Comparison of ENCODE assay signal across 25 cellular contexts in genomic region chr5:50881407-50881806, GRCh38.
DNase-seq lines count a peak whose midpoint lies in the region; ATAC-seq, FAIRE-seq and TF ChIP-seq lines count a peak whose summit lies in the region.
"Had no signal": no experiment of that assay in that cellular context is flagged by ENCODE, and none has a peak within 500 bp of the region (broad histone marks: within the 10 kb centered on the region; RNA-seq: fewer than 3 reads in every experiment).

No MANE protein-coding gene starts in this region.

- no peak; the same call in 1 of the 2 replicates for TF ChIP-seq RAD21 in SK-N-SH (IDR thresholded peaks at IDR 0.05; ENCODE audit: low read length)

- no peaks in the 10 kb centered on the region for H3K9me3 ChIP-seq in SK-N-SH
- H3K9me3 ChIP-seq: A549; BLaER1 treated with 17β-estradiol and CSF1 and Interleukin-3, amounts not matched to agents 10 nM and 100 nM; Caco-2 had no signal

- no peaks in the 10 kb centered on the region for H3K36me3 Mint-ChIP-seq in mesothelial cell of epicardium
- H3K36me3 Mint-ChIP-seq: CD8-positive, alpha-beta T cell had no signal

- H3K9ac ChIP-seq in SK-N-SH = no peak overlapping the region
- H3K9ac ChIP-seq: BLaER1 treated with 17β-estradiol and CSF1 and Interleukin-3, amounts not matched to agents 10 nM and 100 nM had no signal

- H3K79me2 ChIP-seq in SK-N-SH (ENCODE audit: insufficient read depth) = no peaks in the 10 kb centered on the region

- POLR2A ChIA-PET in SK-N-SH (lab: Yijun Ruan, JAX) = no interaction called here

- FAIRE-seq in HTR-8/SVneo (lab: Jason Lieb, UNC) = peak; percentile 58
- FAIRE-seq: A549, D721Med, GM12878, GM12892, GM18507 had no signal

- no peak overlapping the region for H3K4me3 ChIP-seq in SK-N-SH (ENCODE audit: low read depth in 2 of 2, low read length in 1 of 2)
- H3K4me3 ChIP-seq: A549; BLaER1 treated with 17β-estradiol and CSF1 and Interleukin-3, amounts not matched to agents 10 nM and 100 nM; GM12878 had no signal

- CTCF ChIA-PET in SK-N-SH (lab: Yijun Ruan, JAX) = interaction anchor here (1.5 kb wide), 1 partner anchor 15 kb away, joined by 4 read pairs; no protein-coding TSS in a partner anchor

- no peak overlapping the region for H3K4me2 ChIP-seq in SK-N-SH
- H3K4me2 ChIP-seq: A549; BLaER1 treated with 17β-estradiol and CSF1 and Interleukin-3, amounts not matched to agents 10 nM and 100 nM had no signal

- no peaks in the 10 kb centered on the region for H3K9me3 Mint-ChIP-seq in mesothelial cell of epicardium
- H3K9me3 Mint-ChIP-seq: CD4-positive, alpha-beta T cell; CD8-positive, alpha-beta T cell had no signal

- H3K27ac ChIP-seq in SK-N-SH (ENCODE audit: low read depth in 2 of 2, low read length in 1 of 2) = no peak overlapping the region; a peak in 1 of 4 replicates
- H3K27ac ChIP-seq: 22Rv1; A549; BLaER1 treated with 17β-estradiol and CSF1 and Interleukin-3, amounts not matched to agents 10 nM and 100 nM; C4-2B had no signal

- no peaks in the 10 kb centered on the region for H3F3A ChIP-seq in SK-N-SH (replicated peaks; ENCODE audit: insufficient read depth)

- TF ChIP-seq EP300 in SK-N-SH (IDR thresholded peaks at IDR 0.05; ENCODE audit: borderline replicate concordance in 1 of 2, low read depth in 1 of 2, low read length in 1 of 2) = peak in 1 of 2 experiments; percentile 61; a peak in 2 of 4 replicates

- no peaks in the 10 kb centered on the region for H3K27me3 ChIP-seq in SK-N-SH (ENCODE audit: insufficient read depth)
- H3K27me3 ChIP-seq: BLaER1 treated with 17β-estradiol and CSF1 and Interleukin-3, amounts not matched to agents 10 nM and 100 nM had no signal

- peaks cover 35% of the 10 kb centered on the region for H3K4me1 Mint-ChIP-seq in mesothelial cell of epicardium
- H3K4me1 Mint-ChIP-seq: B cell had no signal

- no peaks in the 10 kb centered on the region for H4K20me1 ChIP-seq in SK-N-SH (ENCODE audit: insufficient read depth)
- H4K20me1 ChIP-seq: BLaER1 treated with 17β-estradiol and CSF1 and Interleukin-3, amounts not matched to agents 10 nM and 100 nM had no signal

- H2AFZ ChIP-seq in SK-N-SH (ENCODE audit: low read depth) = no peak overlapping the region

- DNase-seq in HTR-8/SVneo (ENCODE audit: insufficient read length, low spot score) (no peak), SK-N-SH (peak; percentile 39), mesothelial cell of epicardium (ENCODE audit: low spot score in 2 of 2, unreplicated experiment in 2 of 2) (no peak), DMS114 treated with DMSO at 0.1 percent for 48 hours (lab: John Stamatoyannopoulos, UW; ENCODE audit: unreplicated experiment) (no peak)
- DNase-seq: AML-193; Caco-2; Calu3; CD4-positive, alpha-beta T cell; CD8-positive, alpha-beta T cell; DMS153; DMS53; DMS79; DND-41; EL; GDM1 had no signal

- TF ChIP-seq CTCF in SK-N-SH (IDR thresholded peaks at IDR 0.05) (no peak), mesothelial cell of epicardium (IDR thresholded peaks at IDR 0.05; ENCODE audit: unreplicated experiment) (no peak)

- WGBS in SK-N-SH (ENCODE audit: low lambda C conversion rate) = 20% methylated on average over 3 of the region's 3 CpGs

- no peak for ATAC-seq in HG03039 (IDR thresholded peaks at IDR 0.05; ENCODE audit: unreplicated experiment)
- ATAC-seq: A549; CD8-positive, alpha-beta T cell; GM12878 had no signal

- H3K4me3 Mint-ChIP-seq in mesothelial cell of epicardium = no peak overlapping the region
- H3K4me3 Mint-ChIP-seq: B cell; CD4-positive, alpha-beta T cell; CD8-positive, alpha-beta T cell had no signal

- H3K36me3 ChIP-seq in SK-N-SH (replicated peaks in 1 of 2; ENCODE audit: control insufficient read depth in 1 of 2, insufficient read depth in 2 of 2, low read length in 1 of 2) = no peaks in the 10 kb centered on the region
- H3K36me3 ChIP-seq: BLaER1 treated with 17β-estradiol and CSF1 and Interleukin-3, amounts not matched to agents 10 nM and 100 nM had no signal

- H3K4me1 ChIP-seq in SK-N-SH (ENCODE audit: control insufficient read depth in 1 of 2, insufficient read depth in 2 of 2, low read depth in 1 of 2, low read length in 1 of 2) = peaks cover 0 to 3% of the 10 kb centered on the region in 2 experiments; a peak in 2 of 4 replicates
- H3K4me1 ChIP-seq: A549; BLaER1 treated with 17β-estradiol and CSF1 and Interleukin-3, amounts not matched to agents 10 nM and 100 nM; Caco-2 had no signal

- H3K27me3 Mint-ChIP-seq in mesothelial cell of epicardium (ENCODE audit: low read depth) = peaks cover 10% of the 10 kb centered on the region

- peak overlapping the region; percentile 3 for H3K27ac Mint-ChIP-seq in mesothelial cell of epicardium
- H3K27ac Mint-ChIP-seq: B cell; CD4-positive, alpha-beta T cell; CD8-positive, alpha-beta T cell had no signal

- H3K9me2 ChIP-seq in SK-N-SH = no peaks in the 10 kb centered on the region

TF ChIP-seq in SK-N-SH, 30 proteins besides CTCF, POLR2A, EP300 and RAD21:
- no peak for TF ChIP-seq FOXJ3 (CRISPR knock-in tag; IDR thresholded peaks at IDR 0.05)
- no peak for TF ChIP-seq JUND (IDR thresholded peaks at IDR 0.05)
- peak; percentile 37 for TF ChIP-seq GATA2 (CRISPR knock-in tag; IDR thresholded peaks at IDR 0.05)
- TF ChIP-seq CHD2 (IDR thresholded peaks at IDR 0.05; ENCODE audit: low read length, partially characterized antibody) = peak; percentile 14
